In the genomic region with DNA sequence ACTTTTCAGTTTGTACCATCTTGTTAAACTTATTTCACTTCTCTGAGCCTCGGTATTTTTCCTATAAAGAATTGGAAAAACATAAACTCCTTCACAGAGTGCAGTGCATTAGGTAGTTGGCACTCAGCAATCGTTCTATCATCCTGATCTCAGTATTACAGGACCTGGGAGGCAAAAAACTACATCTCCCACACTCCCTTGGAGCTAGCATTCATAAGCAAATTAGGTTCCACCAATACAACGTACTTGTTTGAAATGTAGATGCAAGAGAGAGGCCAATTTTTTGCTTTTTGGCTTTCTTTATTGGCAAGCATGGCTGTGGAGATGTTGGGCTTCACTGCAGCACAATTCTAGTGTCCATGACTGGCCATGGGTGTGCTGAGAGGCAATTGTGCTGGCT, we compare ENCODE assay signal across 24 cellular contexts.
DNase-seq lines count a peak whose midpoint lies in the region; ATAC-seq, FAIRE-seq and TF ChIP-seq lines count a peak whose summit lies in the region.
"Had no signal": no experiment of that assay in that cellular context is flagged by ENCODE, and none has a peak within 500 bp of the region (broad histone marks: within the 10 kb centered on the region; RNA-seq: fewer than 3 reads in every experiment).

No MANE protein-coding gene starts in this region.

- intact Hi-C loops in stomach (cut with DNase I; ENCODE audit: low total_unique reads) = no loop called here

- no peak overlapping the region for H2AK5ac ChIP-seq in H1 (ENCODE audit: low read depth, low read length)

- no peak overlapping the region for H3K27ac Mint-ChIP-seq in stimulated activated naive B cell treated with anti-CD40 and anti-IgM and Interleukin-4, amounts not matched to agents 10 μg/mL and 1 μg/mL and 100 μg/mL, for 72 hours
- H3K27ac Mint-ChIP-seq: CD4-positive, CD25-positive, alpha-beta regulatory T cell; CD8-positive, alpha-beta memory T cell; HFFc6; IgD-negative memory B cell had no signal

- H3K4me3 Mint-ChIP-seq in stimulated activated naive B cell treated with anti-CD40 and anti-IgM and Interleukin-4, amounts not matched to agents 10 μg/mL and 1 μg/mL and 100 μg/mL, for 72 hours = no peak overlapping the region
- H3K4me3 Mint-ChIP-seq: CD4-positive, CD25-positive, alpha-beta regulatory T cell; CD8-positive, alpha-beta memory T cell; HFFc6; IgD-negative memory B cell had no signal

- no peak overlapping the region for H2BK20ac ChIP-seq in H1 (ENCODE audit: low read length)

- H4K91ac ChIP-seq in H1 (replicated peaks; ENCODE audit: insufficient read length, low read length) = no peak overlapping the region

- WGBS in H1 (ENCODE audit: extremely low coverage in 1 of 2, insufficient coverage in 1 of 2, insufficient read length in 1 of 2, insufficient replicate concordance in 2 of 2, low coverage in 1 of 2, low lambda C conversion rate in 2 of 2, missing lambda C conversion rate in 1 of 2), 2 experiments = 55% methylated on average over 3 of the region's 3 CpGs; no CpG with 5 or more reads in 1 of the 2 experiments
- WGBS in stomach, 5 donors = 20 to 32% (median 23%) methylated on average over 3 of the region's 3 CpGs

- H3K36me3 Mint-ChIP-seq in stimulated activated naive B cell treated with anti-CD40 and anti-IgM and Interleukin-4, amounts not matched to agents 10 μg/mL and 1 μg/mL and 100 μg/mL, for 72 hours = no peaks in the 10 kb centered on the region
- H3K36me3 Mint-ChIP-seq: CD4-positive, CD25-positive, alpha-beta regulatory T cell; CD8-positive, alpha-beta memory T cell; IgD-negative memory B cell had no signal

- no peak overlapping the region for H3K18ac ChIP-seq in H1 (ENCODE audit: extremely low read depth, low read length)

- H3K4me3 ChIP-seq in HEK293 (ENCODE audit: low read depth, low read length) (no peak overlapping the region), H1 (ENCODE audit: extremely low read depth in 1 of 4, insufficient read depth in 2 of 4, low read depth in 3 of 4, low read length in 4 of 4) (peak overlapping the region in 1 of 4 experiments; percentile 40; a peak in 1 of 8 replicates), iPS-20b (ENCODE audit: low read length) (peak overlapping the region; percentile 39; the same call in 1 of the 2 replicates), stomach (no peak overlapping the region)

- H3K4me2 ChIP-seq in H1 (ENCODE audit: insufficient read depth in 1 of 2, low read depth in 2 of 2, low read length in 2 of 2) = peak overlapping the region; percentile 37 to 62; a peak in 3 of 4 replicates

- no peak for TF ChIP-seq CTCF in HEK293 (tag by site-specific recombination; IDR thresholded peaks at IDR 0.05)
- TF ChIP-seq CTCF in H1 (IDR thresholded peaks at IDR 0.05; ENCODE audit: control extremely low read depth in 1 of 3, insufficient read depth in 1 of 3, low read depth in 1 of 3, low read length in 3 of 3) = no peak
- no peak for TF ChIP-seq CTCF in stomach (IDR thresholded peaks at IDR 0.05)

- H3K23ac ChIP-seq in H1 (ENCODE audit: insufficient read length) = no peak overlapping the region

- H4K8ac ChIP-seq in H1 (ENCODE audit: extremely low read depth, insufficient read depth, low read length) = no peak overlapping the region

- no peaks in the 10 kb centered on the region for H3K79me1 ChIP-seq in H1 (ENCODE audit: low read depth, low read length)

- H2BK12ac ChIP-seq in H1 (ENCODE audit: low read depth, low read length) = no peak overlapping the region

- ATAC-seq in stimulated activated naive B cell treated with anti-CD40 and anti-IgM and Interleukin-4, amounts not matched to agents 10 μg/mL and 1 μg/mL and 100 μg/mL, for 72 hours (replicated peaks) = no peak
- ATAC-seq: HepG2 had no signal

- H3K9me3 ChIP-seq in HEK293 (ENCODE audit: control insufficient read depth, insufficient read depth, low read depth, low read length) = no peaks in the 10 kb centered on the region
- no peaks in the 10 kb centered on the region for H3K9me3 ChIP-seq in H1 (ENCODE audit: insufficient read depth in 2 of 2, low read depth in 1 of 2, low read length in 1 of 2)
- no peaks in the 10 kb centered on the region for H3K9me3 ChIP-seq in iPS-20b (ENCODE audit: insufficient read depth, low read depth, low read length)
- no peaks in the 10 kb centered on the region for H3K9me3 ChIP-seq in stomach
- H3K9me3 ChIP-seq: BE2C had no signal

- no peaks in the 10 kb centered on the region for H3K36me3 ChIP-seq in HEK293 (ENCODE audit: control insufficient read depth in 2 of 2, insufficient read depth in 1 of 2, low read length in 2 of 2)
- no peaks in the 10 kb centered on the region for H3K36me3 ChIP-seq in H1 (ENCODE audit: control insufficient read depth in 2 of 4, insufficient read depth in 4 of 4, low read length in 3 of 4)
- no peaks in the 10 kb centered on the region for H3K36me3 ChIP-seq in iPS-20b (ENCODE audit: insufficient read depth, low read depth, low read length)
- H3K36me3 ChIP-seq in stomach = no peaks in the 10 kb centered on the region
- H3K36me3 ChIP-seq: BE2C had no signal

- H4K5ac ChIP-seq in H1 (ENCODE audit: insufficient read length, low read depth, low read length) = no peak overlapping the region

- no peaks in the 10 kb centered on the region for H3K27me3 Mint-ChIP-seq in stimulated activated naive B cell treated with anti-CD40 and anti-IgM and Interleukin-4, amounts not matched to agents 10 μg/mL and 1 μg/mL and 100 μg/mL, for 72 hours
- H3K27me3 Mint-ChIP-seq: CD4-positive, CD25-positive, alpha-beta regulatory T cell; CD8-positive, alpha-beta memory T cell; IgD-negative memory B cell had no signal

- H3K14ac ChIP-seq in H1 (ENCODE audit: insufficient read length) = no peak overlapping the region

- no peak overlapping the region for H2BK120ac ChIP-seq in H1 (replicated peaks; ENCODE audit: low read depth, low read length)

- CTCF ChIA-PET in HEK293 (lab: Yijun Ruan, JAX) = no interaction called here
- CTCF ChIA-PET in H1 (lab: Charles Lee; ENCODE audit: partially characterized antibody) = interaction anchor here (0.8 to 1.0 kb wide), 3 partner anchors 16 to 233 kb away, joined by 3 to 5 read pairs (median 5); no protein-coding TSS in a partner anchor

- no peaks in the 10 kb centered on the region for H3K4me1 Mint-ChIP-seq in stimulated activated naive B cell treated with anti-CD40 and anti-IgM and Interleukin-4, amounts not matched to agents 10 μg/mL and 1 μg/mL and 100 μg/mL, for 72 hours
- H3K4me1 Mint-ChIP-seq: CD4-positive, CD25-positive, alpha-beta regulatory T cell; CD8-positive, alpha-beta memory T cell; IgD-negative memory B cell had no signal

- H4K20me1 ChIP-seq in H1 (replicated peaks in 1 of 2; ENCODE audit: control insufficient read depth in 1 of 2, insufficient read depth in 2 of 2, low read length in 2 of 2) = no peaks in the 10 kb centered on the region

- DNase-seq in H1 (ENCODE audit: low read depth in 1 of 2, low spot score in 2 of 2) (no peak), stomach (no peak), G401 (ENCODE audit: low spot score) (no peak), NCI-H524 treated with DMSO at 0.1 percent for 48 hours (lab: John Stamatoyannopoulos, UW) (no peak)
- DNase-seq in stimulated activated naive B cell treated with anti-CD40 and anti-IgM and Interleukin-4, amounts not matched to agents 10 μg/mL and 1 μg/mL and 100 μg/mL, for 72 hours = no peak
- DNase-seq: ACHN; BE2C; C1 segment of cervical spinal cord; CD4-positive, CD25-positive, alpha-beta regulatory T cell; CD8-positive, alpha-beta memory T cell; COR-L47; DMS 273 treated with DMSO at 0.1 percent for 48 hours; DMS53; GDM1; HCEC 1CT; HFFc6; KBM-7 had no signal

- no peaks in the 10 kb centered on the region for H3K23me2 ChIP-seq in H1 (ENCODE audit: low read depth, low read length)

- in situ Hi-C loops in G401 (cut with HindIII; ENCODE audit: low sequenced_read_pairs) = no loop called here

- H3K27me3 ChIP-seq in H1 (replicated peaks in 1 of 4; ENCODE audit: control insufficient read depth in 3 of 4, extremely low read depth in 1 of 4, insufficient read depth in 3 of 4, low read length in 3 of 4) (no peaks in the 10 kb centered on the region), iPS-20b (ENCODE audit: insufficient read depth, low read length) (no peaks in the 10 kb centered on the region), stomach (no peaks in the 10 kb centered on the region)
- H3K27me3 ChIP-seq: BE2C had no signal

- TF ChIP-seq EP300 in H1 (IDR thresholded peaks at IDR 0.05; ENCODE audit: borderline replicate concordance in 1 of 2, low read depth in 2 of 2, low read length in 2 of 2) (no peak), stomach (IDR thresholded peaks at IDR 0.05) (no peak)

- no peak overlapping the region for H3K27ac ChIP-seq in HEK293 (ENCODE audit: extremely low read depth, low read depth, low read length)
- no peak overlapping the region for H3K27ac ChIP-seq in H1 (ENCODE audit: low read depth, low read length)
- H3K27ac ChIP-seq in iPS-20b (ENCODE audit: low read length) = no peak overlapping the region
- no peak overlapping the region for H3K27ac ChIP-seq in stomach
- H3K27ac ChIP-seq: HL-60 had no signal

- no peak overlapping the region for H3K4ac ChIP-seq in H1 (replicated peaks; ENCODE audit: insufficient read length, low read depth, low read length)

- TF ChIP-seq POLR2A in H1 (IDR thresholded peaks at IDR 0.05; ENCODE audit: control extremely low read depth in 1 of 2, low read depth in 2 of 2, low read length in 2 of 2) (no peak), stomach (IDR thresholded peaks at IDR 0.05) (no peak)

- peak overlapping the region; percentile 99 for H2AFZ ChIP-seq in H1 (ENCODE audit: low read length)

- H3K9me3 Mint-ChIP-seq in stimulated activated naive B cell treated with anti-CD40 and anti-IgM and Interleukin-4, amounts not matched to agents 10 μg/mL and 1 μg/mL and 100 μg/mL, for 72 hours = peaks cover 3 to 7% of the 10 kb centered on the region in 2 donors

- POLR2A ChIA-PET in HEK293 (lab: Yijun Ruan, JAX) = no interaction called here
- POLR2A ChIA-PET in H1 (lab: Charles Lee; ENCODE audit: partially characterized antibody) = interaction anchor here (1.3 kb wide), 1 partner anchor 9 kb away, joined by 4 read pairs; no protein-coding TSS in a partner anchor

- H3K79me2 ChIP-seq in H1 (ENCODE audit: control insufficient read depth in 1 of 2, insufficient read depth in 2 of 2, low read length in 2 of 2) = no peaks in the 10 kb centered on the region

- H2BK5ac ChIP-seq in H1 (ENCODE audit: low read depth, low read length) = no peak overlapping the region

- no peak overlapping the region for H3K56ac ChIP-seq in H1 (replicated peaks; ENCODE audit: insufficient read length, low read depth, low read length)

- no peak for TF ChIP-seq RAD21 in H1 (IDR thresholded peaks at IDR 0.05 in 1 of 2, conservative IDR thresholded peaks at IDR 0.05 in 1 of 2; ENCODE audit: low read depth in 2 of 2, low read length in 2 of 2)

- H3K9ac ChIP-seq in H1 (replicated peaks in 1 of 4; ENCODE audit: extremely low read depth in 1 of 4, low read depth in 3 of 4, low read length in 3 of 4) (no peak overlapping the region), iPS-20b (ENCODE audit: low read depth, low read length) (no peak overlapping the region)

- FAIRE-seq in H1 (lab: Jason Lieb, UNC) = peak; percentile 7
- FAIRE-seq: A204.1, GM12892, HepG2 had no signal

- H2BK15ac ChIP-seq in H1 (ENCODE audit: low read length) = no peak overlapping the region

- H3K4me1 ChIP-seq in HEK293 (ENCODE audit: control insufficient read depth, insufficient read depth, low read length) (no peaks in the 10 kb centered on the region), H1 (replicated peaks in 1 of 4; ENCODE audit: control insufficient read depth in 3 of 4, insufficient read depth in 4 of 4, low read length in 3 of 4) (peaks cover 0 to 5% (median 1%) of the 10 kb centered on the region in 4 experiments; a peak in 2 of 7 replicates), iPS-20b (ENCODE audit: insufficient read depth, low read length) (no peaks in the 10 kb centered on the region; the same call in 1 of the 2 replicates), stomach (no peaks in the 10 kb centered on the region)
- H3K4me1 ChIP-seq: BE2C had no signal
